ENCODE assay signal across 8 cellular contexts in the genomic region with DNA sequence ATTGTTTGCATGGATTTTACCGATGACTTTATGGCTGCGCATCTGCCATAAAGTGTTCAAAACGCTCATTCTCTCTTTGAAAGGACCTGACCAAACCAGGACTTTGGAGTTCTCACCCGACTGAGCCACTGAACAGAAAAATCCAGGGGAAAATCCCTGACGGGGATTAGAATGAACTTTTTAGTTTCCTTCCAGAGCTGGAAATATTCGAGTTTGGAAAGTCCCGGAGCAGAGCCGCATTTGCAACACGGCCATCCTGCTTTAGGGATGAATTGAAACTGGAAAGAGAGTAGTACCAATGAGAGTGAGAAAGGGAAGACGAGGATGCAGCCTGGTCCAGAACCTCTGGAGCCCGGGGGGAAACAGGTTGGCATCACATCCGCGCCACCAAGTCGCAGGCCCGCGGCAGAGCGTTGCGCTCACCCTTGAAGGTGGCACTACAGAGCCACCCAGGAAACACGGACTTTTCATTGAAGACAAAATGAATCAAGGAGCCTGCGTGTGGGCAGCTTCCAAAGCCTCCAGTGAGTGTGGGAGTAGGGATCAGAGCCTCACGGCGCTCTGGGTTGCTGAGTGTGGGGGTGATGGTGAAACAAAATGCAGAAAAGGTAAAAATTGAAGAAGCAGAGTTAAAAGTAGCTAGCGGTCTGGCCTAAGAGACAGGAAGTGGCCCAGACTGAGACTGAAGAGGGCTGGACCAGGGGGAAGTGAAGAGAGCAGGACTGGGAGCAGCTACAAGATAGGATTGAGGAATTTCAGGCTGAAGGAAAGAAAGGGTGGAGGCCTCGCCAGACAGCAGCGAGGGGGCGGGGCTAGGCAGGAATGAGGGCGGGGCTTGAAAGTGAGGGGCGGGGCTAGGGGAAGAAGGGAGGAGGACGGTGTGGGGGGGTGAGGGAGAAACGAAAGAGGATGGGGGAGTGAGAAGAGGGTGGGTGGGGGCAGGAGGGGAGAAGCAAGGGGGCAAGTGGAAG. TPM values are rescaled to one million over a fixed set of nuclear protein-coding genes. Genes with fewer than 3 reads are reported as not detected.
DNase-seq lines count a peak whose midpoint lies in the region; TF ChIP-seq lines count a peak whose summit lies in the region.

No MANE protein-coding gene starts in this region.

- peak; percentile 24 for DNase-seq in GM12865 (ENCODE audit: low read depth)
- peak; percentile 84 for DNase-seq in RPMI7951 (ENCODE audit: low read depth)
- peak; percentile 78 for DNase-seq in activated naive CD4-positive, alpha-beta T cell treated with anti-CD3 and anti-CD28 coated beads for 36 hours
- DNase-seq in foreskin melanocyte: peak; percentile 70
- peak in 48 of 56 donors; percentile 13 to 80 (median 48) for DNase-seq in nucleus accumbens (lab: John Stamatoyannopoulos, UW)
- peak in 43 of 49 donors; percentile 11 to 75 (median 52) for DNase-seq in substantia nigra (lab: John Stamatoyannopoulos, UW)
- no peak for DNase-seq in NCI-H1436 treated with DMSO at 0.1 percent for 48 hours (lab: John Stamatoyannopoulos, UW)
- DNase-seq in 8988T: no peak

- H3K27me3 Mint-ChIP-seq in activated naive CD4-positive, alpha-beta T cell treated with anti-CD3 and anti-CD28 coated beads for 36 hours (ENCODE audit: low read depth): no peaks in the 10 kb centered on the region

- CTCF ChIA-PET in activated naive CD4-positive, alpha-beta T cell treated with anti-CD3 and anti-CD28 coated beads for 36 hours (lab: Charles Lee): interaction anchor here (0.6 to 1.2 kb wide), 2 partner anchors 42 to 891 kb away, joined by 3 read pairs; no protein-coding TSS in a partner anchor

- peaks cover 4% of the 10 kb centered on the region for H3K36me3 Mint-ChIP-seq in activated naive CD4-positive, alpha-beta T cell treated with anti-CD3 and anti-CD28 coated beads for 36 hours (ENCODE audit: low read depth)

- H3K9me3 Mint-ChIP-seq in activated naive CD4-positive, alpha-beta T cell treated with anti-CD3 and anti-CD28 coated beads for 36 hours: no peaks in the 10 kb centered on the region

- H3K4me3 ChIP-seq in GM12865 (ENCODE audit: low read depth, low read length): peak overlapping the region; percentile 19

- peak overlapping the region; percentile 71 for H3K27ac ChIP-seq in substantia nigra (ENCODE audit: low read depth, low read length, poor library complexity, severe bottlenecking)

- intact Hi-C loops in activated naive CD4-positive, alpha-beta T cell treated with anti-CD3 and anti-CD28 coated beads for 36 hours (cut with micrococcal nuclease): loop anchor here (1.0 to 5.0 kb wide), 10 partner anchors 35 to 1285 kb away; a partner anchor contains a TSS

- peak overlapping the region; percentile 90 for H3K4me3 Mint-ChIP-seq in activated naive CD4-positive, alpha-beta T cell treated with anti-CD3 and anti-CD28 coated beads for 36 hours

- peak overlapping the region; percentile 87 for H3K27ac Mint-ChIP-seq in activated naive CD4-positive, alpha-beta T cell treated with anti-CD3 and anti-CD28 coated beads for 36 hours

- H3K4me1 Mint-ChIP-seq in activated naive CD4-positive, alpha-beta T cell treated with anti-CD3 and anti-CD28 coated beads for 36 hours (ENCODE audit: low read depth): peaks cover 51% of the 10 kb centered on the region

- no peak for TF ChIP-seq CTCF in GM12865 (IDR thresholded peaks at IDR 0.05; ENCODE audit: insufficient read depth, low read depth, low read length, missing control alignments)

RNA-seq across cellular contexts. Expression of a gene that starts 1.9 kb away (rescaled TPM):
- 14.5 and 15.9 TPM in 2 replicates for total RNA-seq in RPMI7951 (2014; rRNA removed; shearing (Covaris generic))
- 10 to 100 TPM; 10.1 to 11.1 TPM for total RNA-seq in activated naive CD4-positive, alpha-beta T cell treated with anti-CD3 and anti-CD28 coated beads for 36 hours

Comparison
In these comparisons a context has a peak if more than half of its experiments do, and no peak if none do; other contexts are left out.
1. DNase-seq: peak in GM12865 (single experiment), RPMI7951 (single experiment), activated naive CD4-positive, alpha-beta T cell treated with anti-CD3 and anti-CD28 coated beads for 36 hours (single experiment), foreskin melanocyte (single experiment), nucleus accumbens (48 of 56) and substantia nigra (43 of 49); none in NCI-H1436 treated with DMSO at 0.1 percent for 48 hours (single experiment) and 8988T (single experiment).